1 cellular context compared by ENCODE assay signal in genomic region chr22:37519268-37520195, GRCh38.
TF ChIP-seq lines count a peak whose summit lies in the region.

TSS of gene CARD10 (minus strand) at chr22:37519415. CDS start at chr22:37519200, 215 bp downstream.

TF ChIP-seq in A549, 52 proteins besides CTCF, POLR2A, EP300 and RAD21 (continued from another document):
- TF ChIP-seq ZSCAN20 (CRISPR knock-in tag; IDR thresholded peaks at IDR 0.05) (no peak), CEBPB (IDR thresholded peaks at IDR 0.05) (no peak)
